Comparison of ENCODE assay signal across 17 cellular contexts in genomic region chr1:26125382-26125781, GRCh38. TPM values are rescaled to one million over a fixed set of nuclear protein-coding genes. Genes with fewer than 3 reads are reported as not detected.
DNase-seq lines count a peak whose midpoint lies in the region; ATAC-seq, FAIRE-seq and TF ChIP-seq lines count a peak whose summit lies in the region.
"Had no signal": no experiment of that assay in that cellular context is flagged by ENCODE, and none has a peak within 500 bp of the region (broad histone marks: within the 10 kb centered on the region; RNA-seq: fewer than 3 reads in every experiment).

No MANE protein-coding gene starts in this region.

- no peaks in the 10 kb centered on the region for H3K9me2 ChIP-seq in PC-9 (ENCODE audit: insufficient read depth)

- FAIRE-seq in D721Med (lab: Jason Lieb, UNC) = no peak

- peaks cover 26% of the 10 kb centered on the region for H3K4me1 Mint-ChIP-seq in type B pancreatic cell (ENCODE audit: unreplicated experiment)

- H3F3A ChIP-seq in PC-9 (ENCODE audit: insufficient read depth, low read depth) = peaks cover 53% of the 10 kb centered on the region

- TF ChIP-seq CTCF in PC-9 (conservative IDR thresholded peaks at IDR 0.05) (no peak), type B pancreatic cell (conservative IDR thresholded peaks at IDR 0.05) (no peak), D721Med (IDR thresholded peaks at IDR 0.05; ENCODE audit: insufficient read depth, missing control alignments) (no peak)

- intact Hi-C loops in PC-9 (cut with micrococcal nuclease; ENCODE audit: unreplicated experiment) = no loop called here

- H3K79me2 ChIP-seq in PC-9 (ENCODE audit: low read depth) = peaks cover 25% of the 10 kb centered on the region

- H3K4me3 ChIP-seq in PC-9 = peak overlapping the region; percentile 32; the same call in 1 of the 2 replicates
- H3K4me3 ChIP-seq in effector memory CD4-positive, alpha-beta T cell (ENCODE audit: insufficient read depth, low read depth, low read length, poor library complexity, severe bottlenecking) = no peak overlapping the region
- H3K4me3 ChIP-seq: prostate gland had no signal

- H4K20me1 ChIP-seq in PC-9 (ENCODE audit: insufficient read depth) = no peaks in the 10 kb centered on the region

- H3K27me3 Mint-ChIP-seq in type B pancreatic cell = no peaks in the 10 kb centered on the region

- CTCF ChIA-PET in PC-9 (lab: Charles Lee) = interaction anchor here (1.6 kb wide), 1 partner anchor 11 kb away, joined by 4 read pairs; no protein-coding TSS in a partner anchor

- peaks cover 68% of the 10 kb centered on the region for H3K4me1 ChIP-seq in PC-9 (replicated peaks; ENCODE audit: insufficient read depth)
- H3K4me1 ChIP-seq in effector memory CD4-positive, alpha-beta T cell (ENCODE audit: control insufficient read depth, insufficient read depth, low read length, poor library complexity, severe bottlenecking) = peaks cover 18% of the 10 kb centered on the region
- H3K4me1 ChIP-seq: prostate gland had no signal

- no peak for ATAC-seq in activated naive CD4-positive, alpha-beta T cell treated with anti-CD3 and anti-CD28 coated beads, Interleukin-2, amount 50 U/mL, for 72 hours
- ATAC-seq in HG03378 (IDR thresholded peaks at IDR 0.05; ENCODE audit: unreplicated experiment) = no peak
- ATAC-seq in HG03469 (IDR thresholded peaks at IDR 0.05; ENCODE audit: unreplicated experiment) = no peak
- ATAC-seq: effector memory CD8-positive, alpha-beta T cell; left ventricle myocardium superior; natural killer cell; stimulated activated naive B cell treated with anti-CD40 and anti-IgM and Interleukin-4, amounts not matched to agents 10 μg/mL and 1 μg/mL and 100 μg/mL, for 72 hours had no signal

- H3K27ac ChIP-seq in PC-9 = peak overlapping the region; percentile 95
- peak overlapping the region; percentile 56 for H3K27ac ChIP-seq in effector memory CD4-positive, alpha-beta T cell (ENCODE audit: insufficient read depth, low read length, poor library complexity, severe bottlenecking)
- H3K27ac ChIP-seq: prostate gland had no signal

- no peak for DNase-seq in activated naive CD4-positive, alpha-beta T cell treated with anti-CD3 and anti-CD28 coated beads, Interleukin-2, amount 50 U/mL, for 72 hours (ENCODE audit: low spot score in 2 of 2)
- DNase-seq in activated naive CD4-positive, alpha-beta T cell (lab: John Stamatoyannopoulos, UW) = no peak
- no peak for DNase-seq in PC-9
- DNase-seq in effector memory CD4-positive, alpha-beta T cell = no peak
- no peak for DNase-seq in type B pancreatic cell (ENCODE audit: extremely low spot score, unreplicated experiment)
- DNase-seq in D721Med (ENCODE audit: insufficient read length, low spot score) = no peak
- DNase-seq: effector memory CD8-positive, alpha-beta T cell; left ventricle myocardium superior; natural killer cell; NK-92 treated with Interleukin-12 subunit alpha and Interleukin-12 subunit beta, amount 100 ng/mL, for 24 hours; SHP77 treated with DMSO at 0.1 percent for 48 hours; stimulated activated naive B cell treated with anti-CD40 and anti-IgM and Interleukin-4, amounts not matched to agents 10 μg/mL and 1 μg/mL and 100 μg/mL, for 72 hours had no signal

- H3K4me2 ChIP-seq in PC-9 = peak overlapping the region; percentile 74

- H3K27ac Mint-ChIP-seq in activated naive CD4-positive, alpha-beta T cell treated with anti-CD3 and anti-CD28 coated beads, Interleukin-2, amount 50 U/mL, for 72 hours = peak overlapping the region; percentile 90 to 95
- peak overlapping the region; percentile 96 for H3K27ac Mint-ChIP-seq in type B pancreatic cell
- H3K27ac Mint-ChIP-seq: stimulated activated naive B cell treated with anti-CD40 and anti-IgM and Interleukin-4, amounts not matched to agents 10 μg/mL and 1 μg/mL and 100 μg/mL, for 72 hours had no signal

- POLR2A ChIA-PET in PC-9 (lab: Charles Lee; ENCODE audit: unreplicated experiment) = interaction anchor here (0.7 kb wide), 1 partner anchor 177 kb away, joined by 5 read pairs; no protein-coding TSS in a partner anchor

- peaks cover 0 to 12% of the 10 kb centered on the region in 2 donors for H3K36me3 Mint-ChIP-seq in activated naive CD4-positive, alpha-beta T cell treated with anti-CD3 and anti-CD28 coated beads, Interleukin-2, amount 50 U/mL, for 72 hours
- peaks cover 4% of the 10 kb centered on the region for H3K36me3 Mint-ChIP-seq in type B pancreatic cell
- H3K36me3 Mint-ChIP-seq: natural killer cell had no signal

- peaks cover 16% of the 10 kb centered on the region for H3K36me3 ChIP-seq in PC-9 (ENCODE audit: low read depth)
- H3K36me3 ChIP-seq in effector memory CD4-positive, alpha-beta T cell (ENCODE audit: control insufficient read depth, insufficient read depth, low read length) = no peaks in the 10 kb centered on the region
- H3K36me3 ChIP-seq: prostate gland had no signal

- H2AFZ ChIP-seq in PC-9 = no peak overlapping the region

- no peak overlapping the region for H3K4me3 Mint-ChIP-seq in type B pancreatic cell
- H3K4me3 Mint-ChIP-seq: stimulated activated naive B cell treated with anti-CD40 and anti-IgM and Interleukin-4, amounts not matched to agents 10 μg/mL and 1 μg/mL and 100 μg/mL, for 72 hours had no signal

- BruUV-seq in PC-9 (replicated peaks; lab: Mats Ljungman, UMichigan) = no TSS peak

- no peaks in the 10 kb centered on the region for H3K27me3 ChIP-seq in PC-9 (ENCODE audit: insufficient read depth, low read depth)
- H3K27me3 ChIP-seq in effector memory CD4-positive, alpha-beta T cell (replicated peaks; ENCODE audit: control insufficient read depth, insufficient read depth, low read length, poor library complexity, severe bottlenecking) = no peaks in the 10 kb centered on the region

- H3K9me3 ChIP-seq in PC-9 (ENCODE audit: insufficient read depth, low read depth) = no peaks in the 10 kb centered on the region
- H3K9me3 ChIP-seq in effector memory CD4-positive, alpha-beta T cell (ENCODE audit: control insufficient read depth, low read length) = no peaks in the 10 kb centered on the region
- H3K9me3 ChIP-seq: prostate gland had no signal

- H3K9me3 Mint-ChIP-seq in activated naive CD4-positive, alpha-beta T cell treated with anti-CD3 and anti-CD28 coated beads, Interleukin-2, amount 50 U/mL, for 72 hours = no peaks in the 10 kb centered on the region
- H3K9me3 Mint-ChIP-seq in type B pancreatic cell = no peaks in the 10 kb centered on the region
- H3K9me3 Mint-ChIP-seq: effector memory CD8-positive, alpha-beta T cell; natural killer cell; stimulated activated naive B cell treated with anti-CD40 and anti-IgM and Interleukin-4, amounts not matched to agents 10 μg/mL and 1 μg/mL and 100 μg/mL, for 72 hours had no signal

RNA-seq across cellular contexts. Expression of gene PDIK1L, which starts 13.8 kb away (rescaled TPM):
- 10 to 100 TPM; 12.9 to 22.6 TPM for total RNA-seq in activated naive CD4-positive, alpha-beta T cell treated with anti-CD3 and anti-CD28 coated beads, Interleukin-2, amount 50 U/mL, for 72 hours
- 7.6 and 8.4 TPM in 2 replicates for total RNA-seq in PC-9 (2021)
- total RNA-seq in type B pancreatic cell (ENCODE audit: low replicate concordance) = 14.7 and 18.4 TPM in 2 replicates

RNA-seq across cellular contexts. Expression of gene FAM110D, which starts 33.5 kb away (rescaled TPM):
- not detected for total RNA-seq in activated naive CD4-positive, alpha-beta T cell treated with anti-CD3 and anti-CD28 coated beads, Interleukin-2, amount 50 U/mL, for 72 hours
- total RNA-seq in PC-9 (2021) = 0.23 TPM in 1 of 2 replicates, not detected in the other
- 0.38 and 1.4 TPM in 2 replicates for total RNA-seq in type B pancreatic cell (ENCODE audit: low replicate concordance)
- total RNA-seq: natural killer cell had no signal

RNA-seq across cellular contexts. Expression of gene C1orf232, which starts 43.4 kb away (rescaled TPM):
- total RNA-seq in activated naive CD4-positive, alpha-beta T cell treated with anti-CD3 and anti-CD28 coated beads, Interleukin-2, amount 50 U/mL, for 72 hours = not detected
- not detected in 2 replicates for total RNA-seq in PC-9 (2021)
- total RNA-seq in type B pancreatic cell (ENCODE audit: low replicate concordance) = 1.0 TPM in 1 of 2 replicates, not detected in the other
- total RNA-seq: cardiac septum, left ventricle myocardium superior, natural killer cell, prostate gland, urinary bladder had no signal

RNA-seq across cellular contexts. Expression of gene ZNF593, which starts 44.3 kb away (rescaled TPM):
- total RNA-seq in activated naive CD4-positive, alpha-beta T cell treated with anti-CD3 and anti-CD28 coated beads, Interleukin-2, amount 50 U/mL, for 72 hours = 10 to 100 TPM; 23.0 to 34.4 TPM
- total RNA-seq in PC-9 (2021) (37.0 and 55.9 TPM in 2 replicates), type B pancreatic cell (ENCODE audit: low replicate concordance) (29.7 and 34.9 TPM in 2 replicates)

RNA-seq across cellular contexts. Expression of gene ZNF593OS, which starts 46.2 kb away (rescaled TPM):
- total RNA-seq in activated naive CD4-positive, alpha-beta T cell treated with anti-CD3 and anti-CD28 coated beads, Interleukin-2, amount 50 U/mL, for 72 hours = not detected
- total RNA-seq in PC-9 (2021) = not detected in 2 replicates
- not detected in 2 replicates for total RNA-seq in type B pancreatic cell (ENCODE audit: low replicate concordance)
- total RNA-seq: cardiac septum, left ventricle myocardium superior, natural killer cell, prostate gland, urinary bladder had no signal
